In genomic region chr16:82248257-82248656, GRCh38 we compare ENCODE assay signal across 29 cellular contexts.
"Had no signal": no experiment of that assay in that cellular context is flagged by ENCODE, and none has a peak within 500 bp of the region (broad histone marks: within the 10 kb centered on the region; RNA-seq: fewer than 3 reads in every experiment).

No MANE protein-coding gene starts in this region.

- H3K27ac ChIP-seq: adrenal gland, ascending aorta, body of pancreas, brain microvascular endothelial cell, breast epithelium, cardiac muscle cell had no signal

- H3K27me3 ChIP-seq: adrenal gland, ascending aorta, body of pancreas, breast epithelium, cardiac muscle cell had no signal

- H3K4me1 ChIP-seq: adrenal gland, ascending aorta, body of pancreas, breast epithelium had no signal

- H3K4me3 ChIP-seq: adrenal gland, ascending aorta, body of pancreas, breast epithelium, cardiac muscle cell had no signal

- H3K36me3 ChIP-seq: adrenal gland, ascending aorta, brain microvascular endothelial cell, breast epithelium, cardiac muscle cell had no signal

- DNase-seq: activated effector memory CD4-positive, alpha-beta T cell treated with anti-CD3 and anti-CD28 coated beads, Interleukin-2, amount 50 U/mL, for 16 hours; activated effector memory CD4-positive, alpha-beta T cell treated with Interleukin-2 at 50 U/mL for 16 hours; activated gamma-delta T cell; activated gamma-delta T cell treated with Interleukin-2 at 50 U/mL for 16 hours; activated naive CD4-positive, alpha-beta T cell; activated naive CD4-positive, alpha-beta T cell treated with anti-CD3 and anti-CD28 coated beads for 36 hours; activated naive CD4-positive, alpha-beta T cell treated with anti-CD3 and anti-CD28 coated beads, Interleukin-2, amount 10 ng/mL, durations not matched to agents 7 days and 5 days; activated naive CD4-positive, alpha-beta T cell treated with anti-CD3 and anti-CD28 coated beads, Interleukin-2, amount 50 U/mL, for 16 hours; activated naive CD4-positive, alpha-beta T cell treated with Interleukin-2 at 50 U/mL for 16 hours; activated naive CD8-positive, alpha-beta T cell treated with anti-CD3 and anti-CD28 coated beads for 36 hours; activated naive CD8-positive, alpha-beta T cell treated with anti-CD3 and anti-CD28 coated beads, Interleukin-2, amount 10 ng/mL, durations not matched to agents 7 days and 5 days; activated naive CD8-positive, alpha-beta T cell treated with anti-CD3 and anti-CD28 coated beads, Interleukin-2, amount 50 U/mL, for 24 hours; activated T-cell treated with anti-CD3 and anti-CD28 coated beads, Interleukin-2, amount 50 U/mL, for 1 hour; activated T-cell treated with anti-CD3 and anti-CD28 coated beads, Interleukin-2, amount 50 U/mL, for 24 hours; activated T-cell treated with anti-CD3 and anti-CD28 coated beads, Interleukin-2, amount 50 U/mL, for 4 hours; activated T-cell treated with anti-CD3 and anti-CD28 coated beads, Interleukin-2, amount 50 U/mL, for 48 hours; activated T-cell treated with anti-CD3 and anti-CD28 coated beads, Interleukin-2, amount 50 U/mL, for 72 hours; amniotic stem cell; aorta; body of pancreas; brain microvascular endothelial cell; central memory CD4-positive, alpha-beta T cell; cerebellar nuclear complex had no signal

- ATAC-seq: activated naive CD4-positive, alpha-beta T cell treated with anti-CD3 and anti-CD28 coated beads, Interleukin-2, amount 50 U/mL, for 72 hours; activated naive CD8-positive, alpha-beta T cell treated with anti-CD3 and anti-CD28 coated beads, Interleukin-2, amount 50 U/mL, for 24 hours; activated T-cell treated with anti-CD3 and anti-CD28 coated beads, Interleukin-2, amount 50 U/mL, for 4 hours; activated T-cell treated with anti-CD3 and anti-CD28 coated beads, Interleukin-2, amount 50 U/mL, for 72 hours; activated T-helper 17 cell treated with anti-CD3 and anti-CD28 coated beads, Interleukin-2, amount 50 U/mL, for 72 hours; body of pancreas had no signal

- H3K9me3 ChIP-seq: adrenal gland, ascending aorta, body of pancreas had no signal
